2 cellular contexts compared by ENCODE assay signal in genomic region chr11:537622-538430, GRCh38.
TF ChIP-seq lines count a peak whose summit lies in the region.

No MANE protein-coding gene starts in this region.

TF ChIP-seq in HEK293, 187 proteins besides CTCF, POLR2A, EP300 and RAD21 (continued from another document):
- no peak for TF ChIP-seq PRDM4 (tag by site-specific recombination; IDR thresholded peaks at IDR 0.05)
- TF ChIP-seq MYNN (tag by site-specific recombination; IDR thresholded peaks at IDR 0.05; ENCODE audit: borderline replicate concordance): no peak
- TF ChIP-seq GLIS2 (tag by site-specific recombination; IDR thresholded peaks at IDR 0.05): peak; percentile 36; the same call in 1 of the 2 replicates

TF ChIP-seq in SK-N-SH treated with all-trans-retinoic acid at 6 μM for 48 hours, 23 proteins besides CTCF, POLR2A, EP300 and RAD21 (continued from another document):
- no peak for TF ChIP-seq TSHZ2 (CRISPR knock-in tag; IDR thresholded peaks at IDR 0.05)
- no peak for TF ChIP-seq ZFP30 (CRISPR knock-in tag; IDR thresholded peaks at IDR 0.05)
- no peak for TF ChIP-seq ZNF70 (CRISPR knock-in tag; IDR thresholded peaks at IDR 0.05)
- no peak for TF ChIP-seq ZFP3 (CRISPR knock-in tag; IDR thresholded peaks at IDR 0.05)
- TF ChIP-seq ARNTL (CRISPR knock-in tag; IDR thresholded peaks at IDR 0.05; ENCODE audit: borderline replicate concordance, low read depth): no peak
- no peak for TF ChIP-seq PATZ1 (CRISPR knock-in tag; IDR thresholded peaks at IDR 0.05; ENCODE audit: borderline replicate concordance)
- no peak for TF ChIP-seq TCF4 (CRISPR knock-in tag; IDR thresholded peaks at IDR 0.05; ENCODE audit: borderline replicate concordance)
- no peak for TF ChIP-seq CREB5 (CRISPR knock-in tag; IDR thresholded peaks at IDR 0.05; ENCODE audit: low read depth)
- no peak for TF ChIP-seq BACH2 (CRISPR knock-in tag; IDR thresholded peaks at IDR 0.05; ENCODE audit: borderline replicate concordance)
- TF ChIP-seq CSDC2 (CRISPR knock-in tag; IDR thresholded peaks at IDR 0.05): no peak
TF ChIP-seq in SK-N-SH treated with all-trans-retinoic acid at 6 μM for 48 hours: peak in this region for 0.
